ENCODE assay signal across 8 cellular contexts in genomic region chr1:150516616-150517015, GRCh38. TPM values are rescaled to one million over a fixed set of nuclear protein-coding genes. Genes with fewer than 3 reads are reported as not detected.
DNase-seq lines count a peak whose midpoint lies in the region; ATAC-seq and TF ChIP-seq lines count a peak whose summit lies in the region.

No MANE protein-coding gene starts in this region.

- CTCF ChIA-PET in HCT116 (lab: Charles Lee): interaction anchor here (0.6 to 2.3 kb wide), 5 partner anchors 16 to 479 kb away, joined by 3 to 19 read pairs (median 7); no protein-coding TSS in a partner anchor

- POLR2A ChIA-PET in HCT116 (lab: Charles Lee): interaction anchor here (1.1 to 1.8 kb wide), 2 partner anchors 13 kb away, joined by 4 read pairs; no protein-coding TSS in a partner anchor

- RAD21 ChIA-PET in HCT116 (lab: Charles Lee; ENCODE audit: low non-redundant PET in 1 of 2, low total read pairs in 2 of 2, uncharacterized antibody in 2 of 2, unreplicated experiment in 2 of 2): no interaction called here

- H3K4me1 ChIP-seq in BE2C: peaks cover 3% of the 10 kb centered on the region; the same call in 1 of the 2 replicates
- H3K4me1 ChIP-seq in HCT116 (ENCODE audit: control insufficient read depth in 1 of 2, insufficient read depth in 2 of 2, low read length in 2 of 2): peaks cover 10 to 23% of the 10 kb centered on the region in 2 experiments

- H3K27ac ChIP-seq in HCT116 (ENCODE audit: low read depth, low read length) (no peak overlapping the region), WERI-Rb-1 (no peak overlapping the region)

- H3K27me3 ChIP-seq in BE2C: no peaks in the 10 kb centered on the region
- H3K27me3 ChIP-seq in HCT116 (ENCODE audit: insufficient read depth, low read length): no peaks in the 10 kb centered on the region
- no peaks in the 10 kb centered on the region for H3K27me3 ChIP-seq in WERI-Rb-1 (ENCODE audit: insufficient read depth, low read depth, severe bottlenecking)

- H3K9me2 ChIP-seq in HCT116 (ENCODE audit: insufficient read depth): no peaks in the 10 kb centered on the region

- H3K36me3 ChIP-seq in BE2C (no peaks in the 10 kb centered on the region), HCT116 (ENCODE audit: control insufficient read depth in 1 of 2, insufficient read depth in 2 of 2, low read length in 2 of 2) (no peaks in the 10 kb centered on the region), WERI-Rb-1 (no peaks in the 10 kb centered on the region)

- intact Hi-C loops in HCT116 (cut with micrococcal nuclease): no loop called here
- intact Hi-C loops in Right ventricle myocardium inferior (cut with DNase I): no loop called here

- TF ChIP-seq RAD21 in HCT116 (IDR thresholded peaks at IDR 0.05; ENCODE audit: low read depth): no peak; the same call in 1 of the 2 replicates

- TF ChIP-seq CTCF in BE2C (IDR thresholded peaks at IDR 0.05; ENCODE audit: low read depth, low read length) (no peak), HCT116 (IDR thresholded peaks at IDR 0.05 in 2 of 3, conservative IDR thresholded peaks at IDR 0.05 in 1 of 3; ENCODE audit: borderline replicate concordance in 1 of 3, insufficient read depth in 1 of 3, low read depth in 2 of 3, low read length in 2 of 3) (no peak; a peak in 1 of 6 replicates), WERI-Rb-1 (IDR thresholded peaks at IDR 0.05; ENCODE audit: low read depth, low read length) (no peak)

- no TSS peak for BruUV-seq in HCT116 (replicated peaks; lab: Mats Ljungman, UMichigan)

- no peaks in the 10 kb centered on the region for H3K79me2 ChIP-seq in HCT116 (ENCODE audit: insufficient read depth, low read length)

- peak overlapping the region; percentile 87 for H3K4me2 ChIP-seq in HCT116 (ENCODE audit: low read length)

- DNase-seq in BE2C (no peak), HCT116 (ENCODE audit: low read depth, low spot score) (no peak), WERI-Rb-1 (no peak), inferior parietal cortex (ENCODE audit: extremely low spot score) (peak; percentile 29), retina (no peak), Right ventricle myocardium inferior (ENCODE audit: missing footprints) (no peak)

- peak overlapping the region; percentile 81 for H3K4me3 ChIP-seq in BE2C (ENCODE audit: low read depth, low read length)
- peak overlapping the region; percentile 63 to 67 for H3K4me3 ChIP-seq in HCT116 (replicated peaks in 1 of 2; ENCODE audit: low read depth in 1 of 2, low read length in 2 of 2)
- H3K4me3 ChIP-seq in WERI-Rb-1 (ENCODE audit: low read depth, low read length): peak overlapping the region; percentile 56

- peak overlapping the region; percentile 64 for H3K9ac ChIP-seq in HCT116 (ENCODE audit: low read length)

- H3K9me3 ChIP-seq in BE2C (no peaks in the 10 kb centered on the region), HCT116 (ENCODE audit: control insufficient read depth in 1 of 2, insufficient read depth in 1 of 2, low read depth in 1 of 2, low read length in 2 of 2) (no peaks in the 10 kb centered on the region), WERI-Rb-1 (ENCODE audit: severe bottlenecking) (no peaks in the 10 kb centered on the region)

- H2AFZ ChIP-seq in HCT116 (ENCODE audit: low read depth, low read length, poor library complexity, severe bottlenecking): no peak overlapping the region

- ATAC-seq in HCT116 (no peak), GM18519 (IDR thresholded peaks at IDR 0.05; ENCODE audit: low FRiP score, unreplicated experiment) (no peak), Right ventricle myocardium inferior (no peak), HG03280 (IDR thresholded peaks at IDR 0.05; ENCODE audit: unreplicated experiment) (no peak)

- no peaks in the 10 kb centered on the region for H4K20me1 ChIP-seq in HCT116 (ENCODE audit: insufficient read depth)

- TF ChIP-seq POLR2A in HCT116 (IDR thresholded peaks at IDR 0.05; ENCODE audit: borderline replicate concordance, extremely low read depth, insufficient read depth, insufficient read length): no peak

TF ChIP-seq in HCT116, 20 proteins besides CTCF, POLR2A, EP300 and RAD21:
- TF ChIP-seq JUND (IDR thresholded peaks at IDR 0.05) (no peak), EZH2phosphoT487 (IDR thresholded peaks at IDR 0.05; ENCODE audit: borderline replicate concordance) (no peak), ZBTB33 (IDR thresholded peaks at IDR 0.05; ENCODE audit: extremely low read depth, insufficient replicate concordance, low read length) (no peak), CEBPB (IDR thresholded peaks at IDR 0.05; ENCODE audit: low read depth) (no peak), MAX (IDR thresholded peaks at IDR 0.05) (no peak), ATF3 (IDR thresholded peaks at IDR 0.05) (no peak), TCF7L2 (IDR thresholded peaks at IDR 0.05; ENCODE audit: borderline replicate concordance, extremely low read depth, insufficient read depth, insufficient read length) (no peak), SIN3A (IDR thresholded peaks at IDR 0.05; ENCODE audit: low read depth) (no peak), ZNF274 (IDR thresholded peaks at IDR 0.05; ENCODE audit: low read depth, low read length) (no peak)

RNA-seq across cellular contexts. Expression of gene FALEC, which starts 1.1 kb away (rescaled TPM):
- not detected for polyA plus RNA-seq in BE2C (2012; ENCODE audit: insufficient read depth, insufficient read length, low read depth)
- 0.59 TPM for total RNA-seq in HCT116 (2021; ENCODE audit: unreplicated experiment)
- polyA plus RNA-seq in HCT116 (2012): not detected in 2 replicates
- not detected for total RNA-seq in Right ventricle myocardium inferior

RNA-seq across cellular contexts. Expression of gene ECM1, which starts 8.7 kb away (rescaled TPM):
- 3.9 TPM for polyA plus RNA-seq in BE2C (2012; ENCODE audit: insufficient read depth, insufficient read length, low read depth)
- total RNA-seq in HCT116 (2021; ENCODE audit: unreplicated experiment) (2.0 TPM), Right ventricle myocardium inferior (24.1 TPM)
- polyA plus RNA-seq in HCT116 (2012): 2.9 and 3.6 TPM in 2 replicates

RNA-seq across cellular contexts. Expression of gene TARS2, which starts 29.4 kb away (rescaled TPM):
- 30.4 TPM for polyA plus RNA-seq in BE2C (2012; ENCODE audit: insufficient read depth, insufficient read length, low read depth)
- total RNA-seq in HCT116 (2021; ENCODE audit: unreplicated experiment) (23.2 TPM), Right ventricle myocardium inferior (29.6 TPM)
- polyA plus RNA-seq in HCT116 (2012): 17.2 and 19.4 TPM in 2 replicates

RNA-seq across cellular contexts. Expression of gene ADAMTSL4, which starts 32.6 kb away (rescaled TPM):
- 2.2 TPM for polyA plus RNA-seq in BE2C (2012; ENCODE audit: insufficient read depth, insufficient read length, low read depth)
- 4.3 TPM for total RNA-seq in HCT116 (2021; ENCODE audit: unreplicated experiment)
- polyA plus RNA-seq in HCT116 (2012): 2.5 and 4.3 TPM in 2 replicates
- 80.3 TPM for total RNA-seq in Right ventricle myocardium inferior
